In genomic region chr16:1915732-1916653, GRCh38 we compare ENCODE assay signal across 1 cellular context.
TF ChIP-seq lines count a peak whose summit lies in the region.

No MANE protein-coding gene starts in this region.

TF ChIP-seq in GM23338, 12 proteins besides CTCF, POLR2A, EP300 and RAD21 (continued from another document):
- TF ChIP-seq ZNF462 (CRISPR knock-in tag; IDR thresholded peaks at IDR 0.05) (no peak), ZNF114 (CRISPR knock-in tag; IDR thresholded peaks at IDR 0.05) (no peak), STAT1 (IDR thresholded peaks at IDR 0.05; ENCODE audit: unreplicated experiment) (no peak), NANOG (IDR thresholded peaks at IDR 0.05; ENCODE audit: borderline replicate concordance) (no peak), EZH2phosphoT487 (IDR thresholded peaks at IDR 0.05; ENCODE audit: unreplicated experiment) (no peak)
